ENCODE assay signal across 32 cellular contexts in genomic region chr22:33130473-33130872, GRCh38.
"Had no signal": no experiment of that assay in that cellular context is flagged by ENCODE, and none has a peak within 500 bp of the region (broad histone marks: within the 10 kb centered on the region; RNA-seq: fewer than 3 reads in every experiment).

No MANE protein-coding gene starts in this region.

- H3K27ac ChIP-seq: ascending aorta, cardiac muscle cell, KMS-11, Peyer's patch, SJSA1 had no signal

- H3K27ac Mint-ChIP-seq: activated CD4-positive, alpha-beta memory T cell treated with anti-CD3 and anti-CD28 coated beads, Interleukin-2, amount 10 ng/mL, durations not matched to agents 7 days and 5 days; activated CD4-positive, alpha-beta T cell treated with anti-CD3 and anti-CD28 coated beads for 36 hours; activated CD8-positive, alpha-beta memory T cell treated with anti-CD3 and anti-CD28 coated beads, Interleukin-2, amount 10 ng/mL, durations not matched to agents 7 days and 5 days; activated naive CD4-positive, alpha-beta T cell treated with anti-CD3 and anti-CD28 coated beads, Interleukin-2, amount 10 ng/mL, durations not matched to agents 7 days and 5 days; activated naive CD8-positive, alpha-beta T cell; T-helper 1 cell treated with Interleukin-12 subunit alpha and Interleukin-12 subunit beta and Interleukin-4 antibody, amounts not matched to agents 30 μg/mL and 1 μg/mL, for 36 hours; T-helper 2 cell treated with Interferon-gamma antibody and Interleukin-4, amounts not matched to agents 5 μg/mL and 100 μg/mL, for 36 hours; WTC11 had no signal

- H3K9me3 ChIP-seq: ascending aorta, Peyer's patch, SJSA1, SK-N-SH had no signal

- H3K27me3 ChIP-seq: ascending aorta, cardiac muscle cell, Peyer's patch, SJSA1 had no signal

- H3K4me3 ChIP-seq: ascending aorta, cardiac muscle cell, Peyer's patch, SJSA1 had no signal

- H3K4me3 Mint-ChIP-seq: activated CD4-positive, alpha-beta memory T cell treated with anti-CD3 and anti-CD28 coated beads, Interleukin-2, amount 10 ng/mL, durations not matched to agents 7 days and 5 days; activated CD4-positive, alpha-beta T cell treated with anti-CD3 and anti-CD28 coated beads for 36 hours; activated CD8-positive, alpha-beta memory T cell treated with anti-CD3 and anti-CD28 coated beads, Interleukin-2, amount 10 ng/mL, durations not matched to agents 7 days and 5 days; activated naive CD4-positive, alpha-beta T cell treated with anti-CD3 and anti-CD28 coated beads, Interleukin-2, amount 10 ng/mL, durations not matched to agents 7 days and 5 days; activated naive CD8-positive, alpha-beta T cell; central memory CD8-positive, alpha-beta T cell; T-helper 1 cell treated with Interleukin-12 subunit alpha and Interleukin-12 subunit beta and Interleukin-4 antibody, amounts not matched to agents 30 μg/mL and 1 μg/mL, for 36 hours; T-helper 2 cell treated with Interferon-gamma antibody and Interleukin-4, amounts not matched to agents 5 μg/mL and 100 μg/mL, for 36 hours; WTC11 had no signal

- H3K36me3 ChIP-seq: ascending aorta, cardiac muscle cell, Peyer's patch, SJSA1 had no signal

- H3K4me1 ChIP-seq: ascending aorta, Peyer's patch, SJSA1 had no signal

- DNase-seq: activated CD4-positive, alpha-beta memory T cell treated with anti-CD3 and anti-CD28 coated beads, Interleukin-2, amount 10 ng/mL, durations not matched to agents 7 days and 5 days; activated CD4-positive, alpha-beta T cell treated with anti-CD3 and anti-CD28 coated beads for 36 hours; activated CD8-positive, alpha-beta memory T cell treated with anti-CD3 and anti-CD28 coated beads for 24 hours; activated CD8-positive, alpha-beta memory T cell treated with anti-CD3 and anti-CD28 coated beads, Interleukin-2, amount 10 ng/mL, durations not matched to agents 7 days and 5 days; activated CD8-positive, alpha-beta memory T cell treated with anti-CD3 and anti-CD28 coated beads, Interleukin-2, amount 50 U/mL, for 48 hours; activated effector memory CD4-positive, alpha-beta T cell treated with Interleukin-2 at 50 U/mL for 16 hours; activated naive CD4-positive, alpha-beta T cell treated with anti-CD3 and anti-CD28 coated beads, Interleukin-2, amount 10 ng/mL, durations not matched to agents 7 days and 5 days; activated T-cell treated with anti-CD3 and anti-CD28 coated beads, Interleukin-2, amount 50 U/mL, for 48 hours; amygdala; MM.1S; MV-4-11; NCI-H1092; NCI-H1436 treated with DMSO at 0.1 percent for 48 hours; NCI-H1694 treated with DMSO at 0.1 percent for 48 hours; NCI-H2029; NCI-H345; NCI-H524 treated with DMSO at 0.1 percent for 48 hours; PC-3; Peyer's patch; RPMI8226; SHP77 treated with DMSO at 0.1 percent for 48 hours; SK-N-SH had no signal

- H3K4me1 Mint-ChIP-seq: activated CD4-positive, alpha-beta memory T cell treated with anti-CD3 and anti-CD28 coated beads, Interleukin-2, amount 10 ng/mL, durations not matched to agents 7 days and 5 days; activated CD4-positive, alpha-beta T cell treated with anti-CD3 and anti-CD28 coated beads for 36 hours; activated CD8-positive, alpha-beta memory T cell treated with anti-CD3 and anti-CD28 coated beads, Interleukin-2, amount 10 ng/mL, durations not matched to agents 7 days and 5 days; activated naive CD4-positive, alpha-beta T cell treated with anti-CD3 and anti-CD28 coated beads, Interleukin-2, amount 10 ng/mL, durations not matched to agents 7 days and 5 days; central memory CD8-positive, alpha-beta T cell; WTC11 had no signal

- ATAC-seq: activated CD4-positive, alpha-beta T cell treated with anti-CD3 and anti-CD28 coated beads for 36 hours; activated CD4-positive, CD25-positive, alpha-beta regulatory T cell treated with anti-CD3 and anti-CD28 coated beads, Interleukin-2, amount 50 U/mL, for 24 hours; activated CD8-positive, alpha-beta memory T cell treated with anti-CD3 and anti-CD28 coated beads, Interleukin-2, amount 10 ng/mL, durations not matched to agents 7 days and 5 days; PC-3; WTC11 had no signal

- H3K36me3 Mint-ChIP-seq: activated CD8-positive, alpha-beta memory T cell treated with anti-CD3 and anti-CD28 coated beads, Interleukin-2, amount 10 ng/mL, durations not matched to agents 7 days and 5 days; activated naive CD4-positive, alpha-beta T cell treated with anti-CD3 and anti-CD28 coated beads, Interleukin-2, amount 10 ng/mL, durations not matched to agents 7 days and 5 days; activated naive CD8-positive, alpha-beta T cell; WTC11 had no signal

- H3K27me3 Mint-ChIP-seq: activated CD4-positive, alpha-beta memory T cell treated with anti-CD3 and anti-CD28 coated beads, Interleukin-2, amount 10 ng/mL, durations not matched to agents 7 days and 5 days; activated CD8-positive, alpha-beta memory T cell treated with anti-CD3 and anti-CD28 coated beads, Interleukin-2, amount 10 ng/mL, durations not matched to agents 7 days and 5 days; activated naive CD4-positive, alpha-beta T cell treated with anti-CD3 and anti-CD28 coated beads, Interleukin-2, amount 10 ng/mL, durations not matched to agents 7 days and 5 days had no signal
